8 cellular contexts compared by ENCODE assay signal in the genomic region with DNA sequence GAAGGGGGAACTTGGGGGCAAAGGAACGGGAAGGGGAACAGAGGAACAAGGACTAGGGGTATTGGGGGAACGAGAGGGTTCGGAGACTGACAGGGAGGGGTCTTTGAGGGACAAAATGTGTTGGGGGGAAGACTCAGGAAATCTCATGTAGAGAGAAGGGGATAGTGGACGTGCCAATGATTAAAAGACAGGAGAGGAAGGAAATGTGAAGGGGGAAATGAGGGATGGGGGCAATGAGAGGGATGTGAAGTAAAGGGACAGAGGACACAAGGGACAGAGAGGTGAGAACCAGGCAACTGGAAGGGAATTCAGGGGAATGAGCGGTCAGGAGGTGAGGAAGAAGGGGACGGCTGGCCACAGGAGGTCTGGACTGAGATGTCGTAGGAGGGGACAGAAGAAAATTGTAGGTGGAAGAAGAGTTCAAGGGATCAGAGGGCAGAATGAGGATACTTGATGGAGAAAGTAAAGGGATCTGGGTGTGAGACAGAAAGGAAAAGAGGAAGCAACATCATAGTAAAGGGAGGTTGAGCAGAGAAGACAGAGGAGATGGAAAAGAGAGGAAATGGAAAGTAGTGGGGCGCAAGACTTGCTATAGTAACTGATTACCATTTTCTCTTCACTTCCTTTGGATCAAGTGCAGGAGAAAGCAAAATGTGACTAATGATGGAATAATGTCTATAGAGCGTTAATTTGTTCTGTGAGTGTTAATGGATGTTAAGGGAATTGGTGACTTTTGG. TPM values are rescaled to one million over a fixed set of nuclear protein-coding genes. Genes with fewer than 3 reads are reported as not detected.
DNase-seq lines count a peak whose midpoint lies in the region; ATAC-seq and TF ChIP-seq lines count a peak whose summit lies in the region.

No MANE protein-coding gene starts in this region.

- ATAC-seq in GM18502 (IDR thresholded peaks at IDR 0.05; ENCODE audit: poor library complexity, unreplicated experiment), result no peak
- ATAC-seq in GM21717 (IDR thresholded peaks at IDR 0.05; ENCODE audit: unreplicated experiment), result no peak

- H3K27ac ChIP-seq in brain microvascular endothelial cell, result peak overlapping the region; percentile 14

- H3K27ac Mint-ChIP-seq in mesothelial cell of epicardium, result no peak overlapping the region

- no peaks in the 10 kb centered on the region for H3K27me3 Mint-ChIP-seq in mesothelial cell of epicardium (ENCODE audit: low read depth)

- peak overlapping the region; percentile 93 for H3K4me3 Mint-ChIP-seq in mesothelial cell of epicardium

- H3K4me3 ChIP-seq in brain microvascular endothelial cell (ENCODE audit: low read depth, low read length), result peak overlapping the region; percentile 83

- in situ Hi-C loops in brain microvascular endothelial cell (cut with HindIII; ENCODE audit: low pct_ligation_motif_present, low sequenced_read_pairs), result no loop called here

- H3K4me1 Mint-ChIP-seq in mesothelial cell of epicardium, result peaks cover 29% of the 10 kb centered on the region

- H3K9me3 Mint-ChIP-seq in mesothelial cell of epicardium, result no peaks in the 10 kb centered on the region

- H3K36me3 ChIP-seq in brain microvascular endothelial cell (replicated peaks), result no peaks in the 10 kb centered on the region

- H3K36me3 Mint-ChIP-seq in mesothelial cell of epicardium, result no peaks in the 10 kb centered on the region

- TF ChIP-seq CTCF in brain microvascular endothelial cell (IDR thresholded peaks at IDR 0.05; ENCODE audit: low read depth, low read length, missing control alignments) (no peak), mesothelial cell of epicardium (IDR thresholded peaks at IDR 0.05; ENCODE audit: unreplicated experiment) (no peak)

- DNase-seq in EL, result peak; percentile 37
- DNase-seq in MV-4-11 (lab: John Stamatoyannopoulos, UW), result peak; percentile 76
- no peak for DNase-seq in brain microvascular endothelial cell
- DNase-seq in mesothelial cell of epicardium (ENCODE audit: low spot score in 2 of 2, unreplicated experiment in 2 of 2), result no peak
- DNase-seq in HuH-7.5 (ENCODE audit: low spot score), result no peak
- no peak for DNase-seq in NCI-H1694 (lab: John Stamatoyannopoulos, UW)

- H3K27me3 ChIP-seq in brain microvascular endothelial cell (replicated peaks), result no peaks in the 10 kb centered on the region

RNA-seq across cellular contexts. Expression of a gene that starts 0.7 kb away (rescaled TPM):
- 20.2 to 27.1 TPM (median 22.7 TPM) in 3 replicates for total RNA-seq in mesothelial cell of epicardium

RNA-seq across cellular contexts. Expression of a gene that starts 32.8 kb away (rescaled TPM):
- total RNA-seq in mesothelial cell of epicardium, result 124 to 132 TPM (median 130 TPM) in 3 replicates

Comparison
In these comparisons a context has a peak if more than half of its experiments do, and no peak if none do; other contexts are left out.
1. DNase-seq: peak in EL (single experiment) and MV-4-11 (single experiment); none in brain microvascular endothelial cell (single experiment), mesothelial cell of epicardium (0 of 2), HuH-7.5 (single experiment) and NCI-H1694 (single experiment).